8 cellular contexts compared by ENCODE assay signal in the genomic region with DNA sequence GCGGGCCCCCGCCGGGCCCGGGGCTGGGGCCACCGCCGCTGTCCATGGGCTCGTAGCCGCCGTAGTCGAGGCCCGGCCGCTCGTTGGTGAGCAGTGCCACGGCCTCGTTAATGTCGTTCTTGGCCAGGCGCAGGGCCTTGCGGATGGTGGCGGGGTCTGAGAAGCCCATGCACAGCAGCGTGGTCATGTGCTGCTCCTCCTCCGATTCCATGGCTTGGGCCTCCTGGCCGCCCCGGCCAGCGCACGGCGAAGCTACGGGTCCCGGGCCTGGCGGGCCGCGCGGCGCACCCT. TPM values are rescaled to one million over a fixed set of nuclear protein-coding genes. Genes with fewer than 3 reads are reported as not detected.
DNase-seq lines count a peak whose midpoint lies in the region; ATAC-seq and TF ChIP-seq lines count a peak whose summit lies in the region.

No MANE protein-coding gene starts in this region.

- H3K4me1 ChIP-seq in Caco-2, result peaks cover 26% of the 10 kb centered on the region
- H3K4me1 ChIP-seq in fibroblast of lung (ENCODE audit: control insufficient read depth, extremely low read depth, insufficient read depth, low read length), result peaks cover 15% of the 10 kb centered on the region

- POLR2A ChIA-PET in Caco-2 (lab: Charles Lee), result no interaction called here
- POLR2A ChIA-PET in WTC11 (lab: Charles Lee), result no interaction called here

- H4K20me1 ChIP-seq in fibroblast of lung (ENCODE audit: control insufficient read depth, extremely low read depth, insufficient read depth, low read length), result no peaks in the 10 kb centered on the region

- H2AFZ ChIP-seq in fibroblast of lung (ENCODE audit: low read length), result peak overlapping the region; percentile 83

- H3K27ac ChIP-seq in fibroblast of lung (ENCODE audit: insufficient read depth, low read length), result peak overlapping the region; percentile 80

- peaks cover 56% of the 10 kb centered on the region for H3K79me2 ChIP-seq in fibroblast of lung (ENCODE audit: control insufficient read depth, insufficient read depth, low read length)

- DNase-seq in Caco-2, result peak; percentile 40 to 54
- DNase-seq in WTC11 (ENCODE audit: low spot score), result peak; percentile 48
- DNase-seq in fibroblast of lung (ENCODE audit: low read depth in 2 of 2), result peak; percentile 53 to 61
- peak; percentile 60 for DNase-seq in natural killer cell treated with Interleukin-12 subunit alpha and Interleukin-12 subunit beta and Interleukin-15 and Interleukin-18, amount 100 ng/mL, for 72 hours (ENCODE audit: low spot score)
- no peak for DNase-seq in HPDE6-E6E7 (ENCODE audit: extremely low spot score)
- no peak for DNase-seq in NCI-H2196 (lab: John Stamatoyannopoulos, UW; ENCODE audit: unreplicated experiment)

- H3K4me3 ChIP-seq in Caco-2 (ENCODE audit: low read depth, low read length) (peak overlapping the region; percentile 84), fibroblast of lung (replicated peaks in 1 of 4; ENCODE audit: control extremely low read depth in 1 of 4, insufficient read depth in 1 of 4, low read depth in 3 of 4, low read length in 4 of 4) (peak overlapping the region; percentile 57 to 90 (median 80))

- H3K9ac ChIP-seq in fibroblast of lung (ENCODE audit: insufficient read depth, low read length), result peak overlapping the region; percentile 94

- H3K36me3 ChIP-seq in Caco-2 (ENCODE audit: control insufficient read depth, insufficient read depth, low read length) (no peaks in the 10 kb centered on the region), fibroblast of lung (ENCODE audit: control insufficient read depth, insufficient read depth, low read length) (no peaks in the 10 kb centered on the region)

- CTCF ChIA-PET in Caco-2 (lab: Charles Lee), result interaction anchor here (1.4 kb wide), 1 partner anchor 71 kb away, joined by 3 read pairs; no protein-coding TSS in a partner anchor
- CTCF ChIA-PET in WTC11 (lab: Charles Lee), result no interaction called here

- TF ChIP-seq CTCF in Caco-2 (IDR thresholded peaks at IDR 0.05; ENCODE audit: insufficient read depth in 1 of 2, low read depth in 1 of 2, low read length in 1 of 2, severe bottlenecking in 1 of 2, unreplicated experiment in 1 of 2) (no peak), WTC11 (IDR thresholded peaks at IDR 0.05) (no peak), fibroblast of lung (conservative IDR thresholded peaks at IDR 0.05 in 1 of 2, IDR thresholded peaks at IDR 0.05 in 1 of 2; ENCODE audit: low read depth in 1 of 2, low read length in 2 of 2) (no peak)

- H3K9me3 Mint-ChIP-seq in Caco-2 (ENCODE audit: unreplicated experiment) (no peaks in the 10 kb centered on the region), WTC11 (no peaks in the 10 kb centered on the region)
- H3K9me3 Mint-ChIP-seq in natural killer cell treated with Interleukin-12 subunit alpha and Interleukin-12 subunit beta and Interleukin-15 and Interleukin-18, amount 100 ng/mL, for 72 hours, result no peaks in the 10 kb centered on the region

- H3K27me3 ChIP-seq in Caco-2 (replicated peaks; ENCODE audit: control insufficient read depth, insufficient read depth, low read length), result no peaks in the 10 kb centered on the region
- H3K27me3 ChIP-seq in fibroblast of lung (ENCODE audit: control insufficient read depth, insufficient read depth, low read length), result no peaks in the 10 kb centered on the region

- H3K36me3 Mint-ChIP-seq in Caco-2 (ENCODE audit: insufficient read depth, unreplicated experiment), result peaks cover 19% of the 10 kb centered on the region
- H3K36me3 Mint-ChIP-seq in WTC11, result no peaks in the 10 kb centered on the region
- peaks cover 7% of the 10 kb centered on the region for H3K36me3 Mint-ChIP-seq in natural killer cell treated with Interleukin-12 subunit alpha and Interleukin-12 subunit beta and Interleukin-15 and Interleukin-18, amount 100 ng/mL, for 72 hours

- H3K27me3 Mint-ChIP-seq in Caco-2 (ENCODE audit: insufficient read depth, unreplicated experiment) (no peaks in the 10 kb centered on the region), WTC11 (ENCODE audit: low read depth) (peaks cover 3% of the 10 kb centered on the region; the same call in 1 of the 2 replicates)
- no peaks in the 10 kb centered on the region for H3K27me3 Mint-ChIP-seq in natural killer cell treated with Interleukin-12 subunit alpha and Interleukin-12 subunit beta and Interleukin-15 and Interleukin-18, amount 100 ng/mL, for 72 hours

- no peaks in the 10 kb centered on the region for H3K9me3 ChIP-seq in Caco-2
- H3K9me3 ChIP-seq in fibroblast of lung (ENCODE audit: control insufficient read depth, insufficient read depth, low read depth, low read length), result no peaks in the 10 kb centered on the region

- H3K27ac Mint-ChIP-seq in Caco-2 (ENCODE audit: unreplicated experiment) (peak overlapping the region; percentile 81), WTC11 (no peak overlapping the region)
- peak overlapping the region; percentile 93 for H3K27ac Mint-ChIP-seq in natural killer cell treated with Interleukin-12 subunit alpha and Interleukin-12 subunit beta and Interleukin-15 and Interleukin-18, amount 100 ng/mL, for 72 hours

- H3K4me2 ChIP-seq in fibroblast of lung (ENCODE audit: extremely low read depth, insufficient read depth, low read length), result peak overlapping the region; percentile 49

- H3K4me1 Mint-ChIP-seq in Caco-2 (ENCODE audit: low read depth, unreplicated experiment), result peaks cover 45% of the 10 kb centered on the region
- peaks cover 61% of the 10 kb centered on the region for H3K4me1 Mint-ChIP-seq in WTC11
- H3K4me1 Mint-ChIP-seq in natural killer cell treated with Interleukin-12 subunit alpha and Interleukin-12 subunit beta and Interleukin-15 and Interleukin-18, amount 100 ng/mL, for 72 hours (ENCODE audit: low read depth in 2 of 2), result peaks cover 56 to 71% of the 10 kb centered on the region in 2 donors

- ATAC-seq in GM19452 (IDR thresholded peaks at IDR 0.05; ENCODE audit: unreplicated experiment) (peak; percentile 19), HG03442 (IDR thresholded peaks at IDR 0.05; ENCODE audit: unreplicated experiment) (peak; percentile 24), WTC11 (peak; percentile 20)
- ATAC-seq in natural killer cell treated with Interleukin-12 subunit alpha and Interleukin-12 subunit beta and Interleukin-15 and Interleukin-18, amount 100 ng/mL, for 72 hours, result peak; percentile 52 to 62

- intact Hi-C loops in Caco-2 (cut with micrococcal nuclease; ENCODE audit: unreplicated experiment), result no loop called here

- TSS peak; percentile 15 for BruUV-seq in Caco-2 (replicated peaks; lab: Mats Ljungman, UMichigan)

- peak overlapping the region; percentile 91 for H3K4me3 Mint-ChIP-seq in Caco-2 (ENCODE audit: unreplicated experiment)
- peak overlapping the region; percentile 55 for H3K4me3 Mint-ChIP-seq in WTC11
- peak overlapping the region; percentile 99 for H3K4me3 Mint-ChIP-seq in natural killer cell treated with Interleukin-12 subunit alpha and Interleukin-12 subunit beta and Interleukin-15 and Interleukin-18, amount 100 ng/mL, for 72 hours

TF ChIP-seq in WTC11, 78 proteins besides CTCF, POLR2A, EP300 and RAD21 (continues in another document):
- TF ChIP-seq FOXK1 (CRISPR knock-in tag; IDR thresholded peaks at IDR 0.05), result no peak
- TF ChIP-seq ZNF671 (CRISPR knock-in tag; IDR thresholded peaks at IDR 0.05), result no peak
- TF ChIP-seq CBFB (CRISPR knock-in tag; IDR thresholded peaks at IDR 0.05; ENCODE audit: low read depth), result no peak
- TF ChIP-seq, protein P1, sequence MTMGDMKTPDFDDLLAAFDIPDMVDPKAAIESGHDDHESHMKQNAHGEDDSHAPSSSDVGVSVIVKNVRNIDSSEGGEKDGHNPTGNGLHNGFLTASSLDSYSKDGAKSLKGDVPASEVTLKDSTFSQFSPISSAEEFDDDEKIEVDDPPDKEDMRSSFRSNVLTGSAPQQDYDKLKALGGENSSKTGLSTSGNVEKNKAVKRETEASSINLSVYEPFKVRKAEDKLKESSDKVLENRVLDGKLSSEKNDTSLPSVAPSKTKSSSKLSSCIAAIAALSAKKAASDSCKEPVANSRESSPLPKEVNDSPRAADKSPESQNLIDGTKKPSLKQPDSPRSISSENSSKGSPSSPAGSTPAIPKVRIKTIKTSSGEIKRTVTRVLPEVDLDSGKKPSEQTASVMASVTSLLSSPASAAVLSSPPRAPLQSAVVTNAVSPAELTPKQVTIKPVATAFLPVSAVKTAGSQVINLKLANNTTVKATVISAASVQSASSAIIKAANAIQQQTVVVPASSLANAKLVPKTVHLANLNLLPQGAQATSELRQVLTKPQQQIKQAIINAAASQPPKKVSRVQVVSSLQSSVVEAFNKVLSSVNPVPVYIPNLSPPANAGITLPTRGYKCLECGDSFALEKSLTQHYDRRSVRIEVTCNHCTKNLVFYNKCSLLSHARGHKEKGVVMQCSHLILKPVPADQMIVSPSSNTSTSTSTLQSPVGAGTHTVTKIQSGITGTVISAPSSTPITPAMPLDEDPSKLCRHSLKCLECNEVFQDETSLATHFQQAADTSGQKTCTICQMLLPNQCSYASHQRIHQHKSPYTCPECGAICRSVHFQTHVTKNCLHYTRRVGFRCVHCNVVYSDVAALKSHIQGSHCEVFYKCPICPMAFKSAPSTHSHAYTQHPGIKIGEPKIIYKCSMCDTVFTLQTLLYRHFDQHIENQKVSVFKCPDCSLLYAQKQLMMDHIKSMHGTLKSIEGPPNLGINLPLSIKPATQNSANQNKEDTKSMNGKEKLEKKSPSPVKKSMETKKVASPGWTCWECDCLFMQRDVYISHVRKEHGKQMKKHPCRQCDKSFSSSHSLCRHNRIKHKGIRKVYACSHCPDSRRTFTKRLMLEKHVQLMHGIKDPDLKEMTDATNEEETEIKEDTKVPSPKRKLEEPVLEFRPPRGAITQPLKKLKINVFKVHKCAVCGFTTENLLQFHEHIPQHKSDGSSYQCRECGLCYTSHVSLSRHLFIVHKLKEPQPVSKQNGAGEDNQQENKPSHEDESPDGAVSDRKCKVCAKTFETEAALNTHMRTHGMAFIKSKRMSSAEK (CRISPR knock-in tag; IDR thresholded peaks at IDR 0.05; ENCODE audit: borderline replicate concordance), result no peak; the same call in 1 of the 2 replicates
- no peak for TF ChIP-seq NR1H2 (CRISPR knock-in tag; IDR thresholded peaks at IDR 0.05)
- TF ChIP-seq SMAD4 (CRISPR knock-in tag; IDR thresholded peaks at IDR 0.05), result no peak
- TF ChIP-seq TEAD4 (CRISPR knock-in tag; IDR thresholded peaks at IDR 0.05), result no peak
- no peak for TF ChIP-seq JUN (CRISPR knock-in tag; IDR thresholded peaks at IDR 0.05)

RNA-seq across cellular contexts. Expression of a gene that starts 0.3 kb away (rescaled TPM):
- total RNA-seq in Caco-2 (2022), result 34.7 and 36.4 TPM in 2 replicates
- 35.4 to 40.9 TPM (median 37.2 TPM) in 3 replicates for total RNA-seq in WTC11 (2021)
- 39.3 and 63.9 TPM in 2 replicates for total RNA-seq in fibroblast of lung
- 16.4 and 17.5 TPM in 2 replicates for polyA plus RNA-seq in fibroblast of lung
- polyA plus RNA-seq in fibroblast of lung (2012), result 13.9 and 15.9 TPM in 2 replicates
- polyA minus RNA-seq in fibroblast of lung (ENCODE audit: low replicate concordance), result 16.4 and 20.7 TPM in 2 replicates
- total RNA-seq in natural killer cell treated with Interleukin-12 subunit alpha and Interleukin-12 subunit beta and Interleukin-15 and Interleukin-18, amount 100 ng/mL, for 72 hours, result 10 to 100 TPM; 66.8 to 83.1 TPM

Comparison
In these comparisons a context has a peak if more than half of its experiments do, and no peak if none do; other contexts are left out.
1. DNase-seq: peak in Caco-2 (2 of 2), WTC11 (single experiment), fibroblast of lung (2 of 2) and natural killer cell treated with Interleukin-12 subunit alpha and Interleukin-12 subunit beta and Interleukin-15 and Interleukin-18, amount 100 ng/mL, for 72 hours (single experiment); none in HPDE6-E6E7 (single experiment) and NCI-H2196 (single experiment).
2. Peak in every context shown above with its lines, with median percentiles within 50 percentile points of each other: H3K4me3 Mint-ChIP-seq and ATAC-seq.